Comparison of ENCODE assay signal across 10 cellular contexts in the genomic region with DNA sequence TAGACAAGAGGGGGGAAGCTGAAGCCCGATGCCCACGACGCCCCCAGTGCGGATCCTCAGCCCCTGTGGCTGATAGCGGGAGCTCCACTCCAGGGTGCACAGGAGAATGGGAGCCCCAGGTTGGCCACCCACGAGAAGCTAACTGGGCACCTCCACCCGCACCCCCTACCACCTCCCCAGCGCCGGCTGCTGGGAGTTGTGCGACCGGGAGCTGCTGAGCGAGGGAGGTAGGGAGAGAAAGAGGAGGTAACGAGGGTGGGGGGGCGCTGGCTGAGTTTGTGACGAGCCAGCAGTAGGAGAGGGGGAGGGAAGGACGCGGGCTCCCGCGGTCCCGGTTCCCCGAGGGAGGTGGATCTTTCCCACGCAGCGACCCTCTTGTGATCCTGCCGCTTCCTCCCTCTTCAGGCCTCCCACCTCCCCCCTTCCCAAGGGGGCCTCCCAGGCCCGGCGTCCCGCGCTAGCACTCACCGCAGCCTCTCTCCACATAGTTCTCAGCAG. TPM values are rescaled to one million over a fixed set of nuclear protein-coding genes. Genes with fewer than 3 reads are reported as not detected.
DNase-seq lines count a peak whose midpoint lies in the region; ATAC-seq, FAIRE-seq and TF ChIP-seq lines count a peak whose summit lies in the region.
"Had no signal": no experiment of that assay in that cellular context is flagged by ENCODE, and none has a peak within 500 bp of the region (broad histone marks: within the 10 kb centered on the region; RNA-seq: fewer than 3 reads in every experiment).

GRIN2A (minus strand) TSS at position 243 of the 498 bp plus-strand sequence. CDS start 2,017 bp downstream, outside the sequence.

- H3K27me3 ChIP-seq in gastrocnemius medialis: peaks cover 32 to 45% (median 44%) of the 10 kb centered on the region in 3 donors

- peaks cover 6 to 15% (median 7%) of the 10 kb centered on the region in 3 donors for H3K4me1 Mint-ChIP-seq in T-cell

- peaks cover 48 to 69% of the 10 kb centered on the region in 2 donors for H3K27me3 Mint-ChIP-seq in T-cell

- H3K4me3 ChIP-seq in GM08714 (ENCODE audit: low read length) (peak within 1 kb of the TSS; percentile 6; the same call in 1 of the 2 replicates), iPS-11a (ENCODE audit: low read depth, low read length) (peak within 1 kb of the TSS; percentile 38), gastrocnemius medialis (peak within 1 kb of the TSS; percentile 17 to 27 (median 20))

- TF ChIP-seq POLR2A in gastrocnemius medialis (IDR thresholded peaks at IDR 0.05) (no peak), GM12892 (IDR thresholded peaks at IDR 0.05; ENCODE audit: low read depth, low read length) (no peak)

- DNase-seq in T-cell (no peak), gastrocnemius medialis (no peak), GM12892 (ENCODE audit: insufficient read length) (no peak)

- POLR2A ChIA-PET in T-cell (lab: Charles Lee): no interaction called here

- peaks cover 0 to 8% of the 10 kb centered on the region in 2 donors for H3K4me1 ChIP-seq in gastrocnemius medialis

- H3K36me3 ChIP-seq in gastrocnemius medialis: no peaks in the 10 kb centered on the region

- in situ Hi-C loops in gastrocnemius medialis (cut with MboI; ENCODE audit: low sequenced_read_pairs in 4 of 4): loop anchor here in 2 of 4 donors (10.0 to 25.0 kb wide), 3 partner anchors 537 to 1020 kb away; no protein-coding TSS in a partner anchor

- peak within 1 kb of the TSS in 2 of 3 donors; percentile 13 to 49 for H3K4me3 Mint-ChIP-seq in T-cell

- H3K27ac ChIP-seq in gastrocnemius medialis: no peak within 1 kb of the TSS
- H3K27ac ChIP-seq: VCaP had no signal

- H3K36me3 Mint-ChIP-seq in T-cell: no peaks in the 10 kb centered on the region

- no peak for TF ChIP-seq CTCF in gastrocnemius medialis (IDR thresholded peaks at IDR 0.05 in 4 of 5, conservative IDR thresholded peaks at IDR 0.05 in 1 of 5)

- CTCF ChIA-PET in T-cell (lab: Charles Lee): interaction anchor here in 1 of 2 donors (0.7 kb wide), 1 partner anchor 1301 kb away, joined by 7 read pairs; no protein-coding TSS in a partner anchor

- no peak for FAIRE-seq in GM12892 (lab: Jason Lieb, UNC)

- no peaks in the 10 kb centered on the region for H3K9me3 ChIP-seq in gastrocnemius medialis

- intact Hi-C loops in gastrocnemius medialis (cut with DNase I; ENCODE audit: low total_unique reads): loop anchor here (5.0 kb wide), 2 partner anchors 1020 to 1615 kb away; no protein-coding TSS in a partner anchor

- no peaks in the 10 kb centered on the region for H3K9me3 Mint-ChIP-seq in T-cell

- no peak within 1 kb of the TSS for H3K27ac Mint-ChIP-seq in T-cell

- ATAC-seq in T-cell (replicated peaks in 1 of 4) (no peak), gastrocnemius medialis (no peak), GM18870 (IDR thresholded peaks at IDR 0.05; ENCODE audit: unreplicated experiment) (no peak), GM21515 (IDR thresholded peaks at IDR 0.05; ENCODE audit: unreplicated experiment) (no peak), HG03135 (IDR thresholded peaks at IDR 0.05; ENCODE audit: unreplicated experiment) (no peak)

RNA-seq across cellular contexts. Expression of gene GRIN2A, which starts in this region (rescaled TPM):
- total RNA-seq in T-cell (under 1 TPM in 1 of 5 donors, not detected in 4; 0.03 TPM), gastrocnemius medialis (under 1 TPM in 2 of 4 donors, not detected in 2; 0.13 to 0.87 TPM)
- 0.04 TPM for polyA plus RNA-seq in GM12892 (2012; ENCODE audit: missing spikeins)
- total RNA-seq: dermis blood vessel endothelial cell had no signal
